Comparison of ENCODE assay signal across 2 cellular contexts in genomic region chrX:39688576-39689373, GRCh38.
TF ChIP-seq lines count a peak whose summit lies in the region.

No MANE protein-coding gene starts in this region.

TF ChIP-seq in IMR-90, 13 proteins besides CTCF, POLR2A, EP300 and RAD21:
- TF ChIP-seq SMC3 (IDR thresholded peaks at IDR 0.05; ENCODE audit: low read depth, low read length): no peak
- TF ChIP-seq CHD1 (IDR thresholded peaks at IDR 0.05; ENCODE audit: low read depth, low read length): no peak
- no peak for TF ChIP-seq RFX5 (IDR thresholded peaks at IDR 0.05; ENCODE audit: low read depth, low read length)
- no peak for TF ChIP-seq USF2 (IDR thresholded peaks at IDR 0.05; ENCODE audit: low read depth, low read length)
- no peak for TF ChIP-seq BHLHE40 (IDR thresholded peaks at IDR 0.05; ENCODE audit: low read depth, low read length)
- TF ChIP-seq MAZ (IDR thresholded peaks at IDR 0.05; ENCODE audit: borderline replicate concordance, low read depth, low read length): no peak
- TF ChIP-seq MXI1 (IDR thresholded peaks at IDR 0.05; ENCODE audit: borderline replicate concordance, low read depth, low read length): no peak
- no peak for TF ChIP-seq RCOR1 (IDR thresholded peaks at IDR 0.05; ENCODE audit: insufficient replicate concordance, low read length)
- no peak for TF ChIP-seq FOS (IDR thresholded peaks at IDR 0.05; ENCODE audit: low read depth, low read length)
- no peak for TF ChIP-seq MAFK (IDR thresholded peaks at IDR 0.05; ENCODE audit: low read depth, low read length)
- TF ChIP-seq NFE2L2 (IDR thresholded peaks at IDR 0.05; ENCODE audit: low read depth, low read length): no peak
- TF ChIP-seq CEBPB (IDR thresholded peaks at IDR 0.05; ENCODE audit: low read depth, low read length): no peak
- TF ChIP-seq ELK1 (IDR thresholded peaks at IDR 0.05; ENCODE audit: borderline replicate concordance, low read depth, low read length): no peak

TF ChIP-seq in H1, 55 proteins besides CTCF, POLR2A, EP300 and RAD21:
- no peak for TF ChIP-seq NANOG (IDR thresholded peaks at IDR 0.05; ENCODE audit: insufficient read depth, low read depth, low read length, poor library complexity, severe bottlenecking)
- TF ChIP-seq JUN (IDR thresholded peaks at IDR 0.05; ENCODE audit: low read depth, low read length): no peak
- TF ChIP-seq SIN3A (conservative IDR thresholded peaks at IDR 0.05 in 1 of 2, IDR thresholded peaks at IDR 0.05 in 1 of 2; ENCODE audit: low read depth in 1 of 2, low read length in 2 of 2): no peak
- TF ChIP-seq RNF2 (IDR thresholded peaks at IDR 0.05; ENCODE audit: borderline replicate concordance, low read depth, low read length, missing control alignments, poor library complexity, severe bottlenecking): no peak
- TF ChIP-seq SIRT6 (IDR thresholded peaks at IDR 0.05; ENCODE audit: low read length): no peak
- no peak for TF ChIP-seq GABPA (IDR thresholded peaks at IDR 0.05; ENCODE audit: borderline replicate concordance, insufficient read depth, low read length)
- no peak for TF ChIP-seq USF2 (IDR thresholded peaks at IDR 0.05; ENCODE audit: low read length)
- no peak for TF ChIP-seq EZH2 (IDR thresholded peaks at IDR 0.05; ENCODE audit: low read depth, low read length, severe bottlenecking)
- TF ChIP-seq SP1 (IDR thresholded peaks at IDR 0.05; ENCODE audit: low read depth, low read length): no peak
- no peak for TF ChIP-seq EGR1 (IDR thresholded peaks at IDR 0.05; ENCODE audit: borderline replicate concordance, low read depth, low read length)
- TF ChIP-seq CBX5 (IDR thresholded peaks at IDR 0.05; ENCODE audit: low read depth, low read length): no peak
- TF ChIP-seq, protein P1, sequence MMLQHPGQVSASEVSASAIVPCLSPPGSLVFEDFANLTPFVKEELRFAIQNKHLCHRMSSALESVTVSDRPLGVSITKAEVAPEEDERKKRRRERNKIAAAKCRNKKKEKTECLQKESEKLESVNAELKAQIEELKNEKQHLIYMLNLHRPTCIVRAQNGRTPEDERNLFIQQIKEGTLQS (IDR thresholded peaks at IDR 0.05; ENCODE audit: insufficient read depth, low read depth, low read length): no peak
- no peak for TF ChIP-seq BACH1 (IDR thresholded peaks at IDR 0.05; ENCODE audit: low read length)
- no peak for TF ChIP-seq ATF2 (IDR thresholded peaks at IDR 0.05; ENCODE audit: low read length)
- no peak for TF ChIP-seq CHD7 (IDR thresholded peaks at IDR 0.05; ENCODE audit: insufficient replicate concordance, low read length)
- TF ChIP-seq TCF12 (IDR thresholded peaks at IDR 0.05; ENCODE audit: low read depth, low read length): no peak
- no peak for TF ChIP-seq CHD1 (IDR thresholded peaks at IDR 0.05; ENCODE audit: low read depth, low read length)
- TF ChIP-seq RFX5 (IDR thresholded peaks at IDR 0.05; ENCODE audit: borderline replicate concordance, low read depth, low read length): no peak
- TF ChIP-seq PHF8 (conservative IDR thresholded peaks at IDR 0.05; ENCODE audit: low read depth, low read length): 0 out of 2 replicates have a peak, but pooled peaks have one; percentile 38
- no peak for TF ChIP-seq CHD2 (IDR thresholded peaks at IDR 0.05; ENCODE audit: low read length)
- TF ChIP-seq SAP30 (IDR thresholded peaks at IDR 0.05; ENCODE audit: insufficient read depth, insufficient replicate concordance, low read length): no peak
- no peak for TF ChIP-seq KDM1A (IDR thresholded peaks at IDR 0.05; ENCODE audit: borderline replicate concordance, low read length)
- TF ChIP-seq KDM4A (IDR thresholded peaks at IDR 0.05; ENCODE audit: low read depth, low read length, severe bottlenecking): peak; percentile 2
- TF ChIP-seq, protein P2, sequence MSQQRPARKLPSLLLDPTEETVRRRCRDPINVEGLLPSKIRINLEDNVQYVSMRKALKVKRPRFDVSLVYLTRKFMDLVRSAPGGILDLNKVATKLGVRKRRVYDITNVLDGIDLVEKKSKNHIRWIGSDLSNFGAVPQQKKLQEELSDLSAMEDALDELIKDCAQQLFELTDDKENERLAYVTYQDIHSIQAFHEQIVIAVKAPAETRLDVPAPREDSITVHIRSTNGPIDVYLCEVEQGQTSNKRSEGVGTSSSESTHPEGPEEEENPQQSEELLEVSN (IDR thresholded peaks at IDR 0.05): peak; percentile 92
- TF ChIP-seq YY1 (IDR thresholded peaks at IDR 0.05; ENCODE audit: low read depth, low read length): no peak
- TF ChIP-seq SP4 (IDR thresholded peaks at IDR 0.05; ENCODE audit: low read length): no peak
- peak; percentile 25 for TF ChIP-seq CTBP2 (IDR thresholded peaks at IDR 0.05; ENCODE audit: borderline replicate concordance, insufficient read depth, insufficient read length, low read length)
- no peak for TF ChIP-seq TAF7 (optimal IDR thresholded peaks at IDR 0.05; ENCODE audit: borderline replicate concordance, low read depth, low read length)
- TF ChIP-seq KDM5A (IDR thresholded peaks at IDR 0.05; ENCODE audit: low read length): no peak
- no peak for TF ChIP-seq HDAC6 (IDR thresholded peaks at IDR 0.05; ENCODE audit: low read depth, low read length)
- no peak for TF ChIP-seq TBP (IDR thresholded peaks at IDR 0.05; ENCODE audit: low read depth, low read length)
- no peak for TF ChIP-seq CBX8 (IDR thresholded peaks at IDR 0.05; ENCODE audit: borderline replicate concordance, low read depth, low read length)
- no peak for TF ChIP-seq ZNF274 (IDR thresholded peaks at IDR 0.05; ENCODE audit: borderline replicate concordance, extremely low read depth, low read length)
- TF ChIP-seq NRF1 (IDR thresholded peaks at IDR 0.05; ENCODE audit: low read depth, low read length): no peak
- peak; percentile 50 for TF ChIP-seq ASH2L (IDR thresholded peaks at IDR 0.05; ENCODE audit: low read length)
- no peak for TF ChIP-seq FOSL1 (IDR thresholded peaks at IDR 0.05; ENCODE audit: insufficient read depth, low read depth, low read length)
- TF ChIP-seq POU5F1 (IDR thresholded peaks at IDR 0.05; ENCODE audit: low read depth, low read length): no peak
- TF ChIP-seq BRCA1 (IDR thresholded peaks at IDR 0.05; ENCODE audit: low read depth, low read length): no peak
- no peak for TF ChIP-seq GTF2F1 (IDR thresholded peaks at IDR 0.05; ENCODE audit: borderline replicate concordance, low read depth, low read length)
- TF ChIP-seq SIX5 (IDR thresholded peaks at IDR 0.05; ENCODE audit: low read depth, low read length): no peak
- TF ChIP-seq CEBPB (IDR thresholded peaks at IDR 0.05; ENCODE audit: low read depth, low read length): no peak
- no peak for TF ChIP-seq SUZ12 (IDR thresholded peaks at IDR 0.05; ENCODE audit: low read length)
- peak; percentile 39; the same call in 1 of the 2 replicates for TF ChIP-seq RBBP5 (IDR thresholded peaks at IDR 0.05; ENCODE audit: borderline replicate concordance, low read depth, low read length)
- no peak for TF ChIP-seq SP2 (IDR thresholded peaks at IDR 0.05; ENCODE audit: low read length)
- TF ChIP-seq POLR2AphosphoS5 (IDR thresholded peaks at IDR 0.05; ENCODE audit: low read depth, low read length): no peak
- peak; percentile 98 for TF ChIP-seq MAX (IDR thresholded peaks at IDR 0.05)
- TF ChIP-seq MAFK (IDR thresholded peaks at IDR 0.05; ENCODE audit: low read depth, low read length): no peak
- no peak for TF ChIP-seq SRF (IDR thresholded peaks at IDR 0.05; ENCODE audit: low read depth, low read length)
- no peak for TF ChIP-seq RXRA (IDR thresholded peaks at IDR 0.05; ENCODE audit: insufficient read depth, low read depth, low read length)
- TF ChIP-seq BCL11A (IDR thresholded peaks at IDR 0.05; ENCODE audit: low read depth in 2 of 2, low read length in 2 of 2): no peak
- 0 out of 2 replicates have a peak, but pooled peaks have one; percentile 11 for TF ChIP-seq TAF1 (IDR thresholded peaks at IDR 0.05; ENCODE audit: low read depth, low read length)
- no peak for TF ChIP-seq JUND (IDR thresholded peaks at IDR 0.05; ENCODE audit: low read length)
- TF ChIP-seq CREB1 (IDR thresholded peaks at IDR 0.05): no peak
- TF ChIP-seq TEAD4 (IDR thresholded peaks at IDR 0.05; ENCODE audit: low read depth, low read length): no peak
- no peak for TF ChIP-seq HDAC2 (IDR thresholded peaks at IDR 0.05; ENCODE audit: borderline replicate concordance in 1 of 2, low read depth in 2 of 2, low read length in 2 of 2)
